8 cellular contexts compared by ENCODE assay signal in the genomic region with DNA sequence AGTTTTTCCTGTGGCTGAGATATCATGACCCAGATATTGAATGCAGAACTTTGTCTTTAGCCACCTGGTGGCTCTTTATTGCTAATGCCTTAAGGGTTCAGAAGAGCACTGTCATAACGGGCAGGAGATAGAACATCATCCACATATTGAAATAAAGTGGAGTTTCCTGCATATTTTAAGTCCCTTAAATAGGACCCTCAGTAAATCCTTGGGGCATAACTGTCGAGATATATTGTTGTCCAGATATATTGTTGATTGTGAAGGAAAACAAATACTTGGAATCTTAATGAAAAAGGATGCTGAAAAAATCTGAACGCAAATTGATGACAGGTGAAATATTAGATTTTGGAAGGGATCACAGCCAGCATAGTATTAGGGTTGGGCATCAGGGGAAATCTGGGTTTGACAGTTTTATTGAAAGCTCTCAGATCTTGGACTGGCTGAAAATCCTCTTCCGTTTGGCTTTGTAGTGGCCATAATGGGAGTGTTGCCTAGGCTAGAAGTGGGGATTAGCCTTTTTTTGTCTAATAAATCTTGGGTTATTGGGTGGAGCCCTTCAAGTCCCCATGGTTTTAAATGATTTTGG. TPM values are rescaled to one million over a fixed set of nuclear protein-coding genes. Genes with fewer than 3 reads are reported as not detected.
A peak's percentile ranks its signal among the peaks of the same experiment; 100 is the strongest.
DNase-seq lines count a peak whose midpoint lies in the region; ATAC-seq and TF ChIP-seq lines count a peak whose summit lies in the region.

No MANE protein-coding gene starts in this region.

- CTCF ChIA-PET in AG04449 (lab: Yijun Ruan, JAX) (interaction anchor here (0.8 to 3.0 kb wide), 5 partner anchors 10 to 100 kb away, joined by 3 to 15 read pairs (median 5); a partner anchor contains a TSS), PC-9 (lab: Charles Lee) (no interaction called here)

- no peaks in the 10 kb centered on the region for H3K36me3 ChIP-seq in PC-9 (ENCODE audit: low read depth)

- H3K9me2 ChIP-seq in PC-9 (ENCODE audit: insufficient read depth), result no peaks in the 10 kb centered on the region

- H3K4me1 Mint-ChIP-seq in type B pancreatic cell (ENCODE audit: unreplicated experiment), result peaks cover 17% of the 10 kb centered on the region

- no peak overlapping the region for H3K27ac Mint-ChIP-seq in type B pancreatic cell

- no peaks in the 10 kb centered on the region for H3F3A ChIP-seq in PC-9 (ENCODE audit: insufficient read depth, low read depth)

- no peak overlapping the region for H2AFZ ChIP-seq in PC-9

- intact Hi-C loops in PC-9 (cut with micrococcal nuclease; ENCODE audit: unreplicated experiment), result loop anchor here (1.0 kb wide), 1 partner anchor 96 kb away; no protein-coding TSS in a partner anchor

- TF ChIP-seq CTCF in AG04449 (IDR thresholded peaks at IDR 0.05; ENCODE audit: insufficient read depth, low read length, missing control alignments) (peak; percentile 31), PC-9 (conservative IDR thresholded peaks at IDR 0.05) (peak; percentile 67), fibroblast of pulmonary artery (IDR thresholded peaks at IDR 0.05; ENCODE audit: low read length, missing control alignments) (peak; percentile 64), type B pancreatic cell (conservative IDR thresholded peaks at IDR 0.05) (peak; percentile 70)

- no peaks in the 10 kb centered on the region for H3K9me3 Mint-ChIP-seq in type B pancreatic cell

- peaks cover 20% of the 10 kb centered on the region for H3K27me3 Mint-ChIP-seq in type B pancreatic cell

- no peak overlapping the region for H3K4me2 ChIP-seq in PC-9

- no peak for DNase-seq in AG04449 (ENCODE audit: low read depth, low spot score)
- DNase-seq in PC-9, result no peak
- peak; percentile 62 for DNase-seq in fibroblast of pulmonary artery (ENCODE audit: low read depth)
- DNase-seq in type B pancreatic cell (ENCODE audit: extremely low spot score, unreplicated experiment), result no peak
- DNase-seq in NCI-H446 treated with DMSO at 0.1 percent for 48 hours (lab: John Stamatoyannopoulos, UW), result no peak
- no peak for DNase-seq in activated CD4-positive, alpha-beta T cell treated with anti-CD3 and anti-CD28 coated beads for 1 hour

- H3K79me2 ChIP-seq in PC-9 (ENCODE audit: low read depth), result no peaks in the 10 kb centered on the region

- no peak overlapping the region for H3K4me3 Mint-ChIP-seq in type B pancreatic cell

- H4K20me1 ChIP-seq in PC-9 (ENCODE audit: insufficient read depth), result no peaks in the 10 kb centered on the region

- H3K4me3 ChIP-seq in AG04449 (ENCODE audit: low read depth, low read length) (no peak overlapping the region), PC-9 (no peak overlapping the region), fibroblast of pulmonary artery (replicated peaks; ENCODE audit: low read depth, low read length) (no peak overlapping the region)

- H3K9me3 ChIP-seq in PC-9 (ENCODE audit: insufficient read depth, low read depth), result no peaks in the 10 kb centered on the region

- H3K27ac ChIP-seq in PC-9, result no peak overlapping the region

- POLR2A ChIA-PET in AG04449 (lab: Yijun Ruan, JAX), result no interaction called here
- POLR2A ChIA-PET in PC-9 (lab: Charles Lee; ENCODE audit: unreplicated experiment), result no interaction called here

- no peaks in the 10 kb centered on the region for H3K4me1 ChIP-seq in PC-9 (replicated peaks; ENCODE audit: insufficient read depth)

- no peaks in the 10 kb centered on the region for H3K27me3 ChIP-seq in PC-9 (ENCODE audit: insufficient read depth, low read depth)

- H3K36me3 Mint-ChIP-seq in type B pancreatic cell, result no peaks in the 10 kb centered on the region

- ATAC-seq in GM18498 (IDR thresholded peaks at IDR 0.05; ENCODE audit: unreplicated experiment) (peak; percentile 97), HG02885 (IDR thresholded peaks at IDR 0.05; ENCODE audit: poor library complexity, unreplicated experiment) (peak; percentile 78)

- BruUV-seq in PC-9 (replicated peaks; lab: Mats Ljungman, UMichigan), result no TSS peak

RNA-seq across cellular contexts. Expression of a gene that starts 13.9 kb away (rescaled TPM):
- total RNA-seq in PC-9 (2021) (19.6 and 21.5 TPM in 2 replicates), type B pancreatic cell (ENCODE audit: low replicate concordance) (28.3 and 35.1 TPM in 2 replicates)
